3 cellular contexts compared by ENCODE assay signal in genomic region chr19:670609-671075, GRCh38.
TF ChIP-seq lines count a peak whose summit lies in the region.

No MANE protein-coding gene starts in this region.

TF ChIP-seq in SK-N-SH treated with all-trans-retinoic acid at 6 μM for 48 hours, 23 proteins besides CTCF, POLR2A, EP300 and RAD21:
- TF ChIP-seq ESRRG (CRISPR knock-in tag; IDR thresholded peaks at IDR 0.05): no peak

TF ChIP-seq in SK-N-SH, 30 proteins besides CTCF, POLR2A, EP300 and RAD21:
- TF ChIP-seq, protein P1, sequence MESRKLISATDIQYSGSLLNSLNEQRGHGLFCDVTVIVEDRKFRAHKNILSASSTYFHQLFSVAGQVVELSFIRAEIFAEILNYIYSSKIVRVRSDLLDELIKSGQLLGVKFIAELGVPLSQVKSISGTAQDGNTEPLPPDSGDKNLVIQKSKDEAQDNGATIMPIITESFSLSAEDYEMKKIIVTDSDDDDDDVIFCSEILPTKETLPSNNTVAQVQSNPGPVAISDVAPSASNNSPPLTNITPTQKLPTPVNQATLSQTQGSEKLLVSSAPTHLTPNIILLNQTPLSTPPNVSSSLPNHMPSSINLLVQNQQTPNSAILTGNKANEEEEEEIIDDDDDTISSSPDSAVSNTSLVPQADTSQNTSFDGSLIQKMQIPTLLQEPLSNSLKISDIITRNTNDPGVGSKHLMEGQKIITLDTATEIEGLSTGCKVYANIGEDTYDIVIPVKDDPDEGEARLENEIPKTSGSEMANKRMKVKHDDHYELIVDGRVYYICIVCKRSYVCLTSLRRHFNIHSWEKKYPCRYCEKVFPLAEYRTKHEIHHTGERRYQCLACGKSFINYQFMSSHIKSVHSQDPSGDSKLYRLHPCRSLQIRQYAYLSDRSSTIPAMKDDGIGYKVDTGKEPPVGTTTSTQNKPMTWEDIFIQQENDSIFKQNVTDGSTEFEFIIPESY (IDR thresholded peaks at IDR 0.05; ENCODE audit: borderline replicate concordance, low read depth): no peak
- no peak for TF ChIP-seq TAF1 (IDR thresholded peaks at IDR 0.05; ENCODE audit: borderline replicate concordance, low read depth, low read length)
- no peak for TF ChIP-seq EZH2phosphoT487 (IDR thresholded peaks at IDR 0.05; ENCODE audit: borderline replicate concordance, low read depth)
- TF ChIP-seq, protein P2, sequence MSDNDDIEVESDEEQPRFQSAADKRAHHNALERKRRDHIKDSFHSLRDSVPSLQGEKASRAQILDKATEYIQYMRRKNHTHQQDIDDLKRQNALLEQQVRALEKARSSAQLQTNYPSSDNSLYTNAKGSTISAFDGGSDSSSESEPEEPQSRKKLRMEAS (IDR thresholded peaks at IDR 0.05; ENCODE audit: low read depth): no peak
- TF ChIP-seq, protein P3, sequence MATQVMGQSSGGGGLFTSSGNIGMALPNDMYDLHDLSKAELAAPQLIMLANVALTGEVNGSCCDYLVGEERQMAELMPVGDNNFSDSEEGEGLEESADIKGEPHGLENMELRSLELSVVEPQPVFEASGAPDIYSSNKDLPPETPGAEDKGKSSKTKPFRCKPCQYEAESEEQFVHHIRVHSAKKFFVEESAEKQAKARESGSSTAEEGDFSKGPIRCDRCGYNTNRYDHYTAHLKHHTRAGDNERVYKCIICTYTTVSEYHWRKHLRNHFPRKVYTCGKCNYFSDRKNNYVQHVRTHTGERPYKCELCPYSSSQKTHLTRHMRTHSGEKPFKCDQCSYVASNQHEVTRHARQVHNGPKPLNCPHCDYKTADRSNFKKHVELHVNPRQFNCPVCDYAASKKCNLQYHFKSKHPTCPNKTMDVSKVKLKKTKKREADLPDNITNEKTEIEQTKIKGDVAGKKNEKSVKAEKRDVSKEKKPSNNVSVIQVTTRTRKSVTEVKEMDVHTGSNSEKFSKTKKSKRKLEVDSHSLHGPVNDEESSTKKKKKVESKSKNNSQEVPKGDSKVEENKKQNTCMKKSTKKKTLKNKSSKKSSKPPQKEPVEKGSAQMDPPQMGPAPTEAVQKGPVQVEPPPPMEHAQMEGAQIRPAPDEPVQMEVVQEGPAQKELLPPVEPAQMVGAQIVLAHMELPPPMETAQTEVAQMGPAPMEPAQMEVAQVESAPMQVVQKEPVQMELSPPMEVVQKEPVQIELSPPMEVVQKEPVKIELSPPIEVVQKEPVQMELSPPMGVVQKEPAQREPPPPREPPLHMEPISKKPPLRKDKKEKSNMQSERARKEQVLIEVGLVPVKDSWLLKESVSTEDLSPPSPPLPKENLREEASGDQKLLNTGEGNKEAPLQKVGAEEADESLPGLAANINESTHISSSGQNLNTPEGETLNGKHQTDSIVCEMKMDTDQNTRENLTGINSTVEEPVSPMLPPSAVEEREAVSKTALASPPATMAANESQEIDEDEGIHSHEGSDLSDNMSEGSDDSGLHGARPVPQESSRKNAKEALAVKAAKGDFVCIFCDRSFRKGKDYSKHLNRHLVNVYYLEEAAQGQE (IDR thresholded peaks at IDR 0.05; ENCODE audit: low read depth, low read length): no peak
- TF ChIP-seq RXRA (IDR thresholded peaks at IDR 0.05; ENCODE audit: borderline replicate concordance, low read depth): no peak
- TF ChIP-seq TCF12 (IDR thresholded peaks at IDR 0.05): no peak
- no peak for TF ChIP-seq NRF1 (IDR thresholded peaks at IDR 0.05; ENCODE audit: low read depth, low read length)
- TF ChIP-seq FOXM1 (IDR thresholded peaks at IDR 0.05; ENCODE audit: low read depth): no peak
- TF ChIP-seq SIN3A (IDR thresholded peaks at IDR 0.05; ENCODE audit: borderline replicate concordance, low read depth, low read length): no peak
- TF ChIP-seq, protein P4, sequence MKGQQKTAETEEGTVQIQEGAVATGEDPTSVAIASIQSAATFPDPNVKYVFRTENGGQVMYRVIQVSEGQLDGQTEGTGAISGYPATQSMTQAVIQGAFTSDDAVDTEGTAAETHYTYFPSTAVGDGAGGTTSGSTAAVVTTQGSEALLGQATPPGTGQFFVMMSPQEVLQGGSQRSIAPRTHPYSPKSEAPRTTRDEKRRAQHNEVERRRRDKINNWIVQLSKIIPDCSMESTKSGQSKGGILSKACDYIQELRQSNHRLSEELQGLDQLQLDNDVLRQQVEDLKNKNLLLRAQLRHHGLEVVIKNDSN (IDR thresholded peaks at IDR 0.05; ENCODE audit: borderline replicate concordance, low read depth): no peak

TF ChIP-seq in H1, 55 proteins besides CTCF, POLR2A, EP300 and RAD21:
- no peak for TF ChIP-seq SRF (IDR thresholded peaks at IDR 0.05; ENCODE audit: low read depth, low read length)
- peak; percentile 85 for TF ChIP-seq FOSL1 (IDR thresholded peaks at IDR 0.05; ENCODE audit: insufficient read depth, low read depth, low read length)
- 0 out of 2 replicates have a peak, but pooled peaks have one; percentile 24 for TF ChIP-seq GABPA (IDR thresholded peaks at IDR 0.05; ENCODE audit: borderline replicate concordance, insufficient read depth, low read length)
